2 cellular contexts compared by ENCODE assay signal in genomic region chr10:4301296-4301695, GRCh38.
A peak's percentile ranks its signal among the peaks of the same experiment; 100 is the strongest.
TF ChIP-seq lines count a peak whose summit lies in the region.

No MANE protein-coding gene starts in this region.

TF ChIP-seq in A549, 52 proteins besides CTCF, POLR2A, EP300 and RAD21 (continued from another document):
- no peak for TF ChIP-seq FOSB (CRISPR knock-in tag; IDR thresholded peaks at IDR 0.05)
- TF ChIP-seq GATA3 (IDR thresholded peaks at IDR 0.05; ENCODE audit: borderline replicate concordance): no peak
- TF ChIP-seq TP53 (CRISPR knock-in tag; IDR thresholded peaks at IDR 0.05): no peak
- TF ChIP-seq MAFK (IDR thresholded peaks at IDR 0.05; ENCODE audit: partially characterized antibody): peak; percentile 61
- no peak for TF ChIP-seq ESRRA (IDR thresholded peaks at IDR 0.05; ENCODE audit: borderline replicate concordance, low read length)

TF ChIP-seq in IMR-90, 13 proteins besides CTCF, POLR2A, EP300 and RAD21 (continued from another document):
- no peak for TF ChIP-seq SMC3 (IDR thresholded peaks at IDR 0.05; ENCODE audit: low read depth, low read length)
